ENCODE assay signal across 16 cellular contexts in genomic region chr16:3096362-3096761, GRCh38. TPM values are rescaled to one million over a fixed set of nuclear protein-coding genes. Genes with fewer than 3 reads are reported as not detected.
DNase-seq lines count a peak whose midpoint lies in the region; ATAC-seq and TF ChIP-seq lines count a peak whose summit lies in the region.
"Had no signal": no experiment of that assay in that cellular context is flagged by ENCODE, and none has a peak within 500 bp of the region (broad histone marks: within the 10 kb centered on the region; RNA-seq: fewer than 3 reads in every experiment).

No MANE protein-coding gene starts in this region.

- no peak for DNase-seq in CD4-positive, alpha-beta T cell
- no peak for DNase-seq in stimulated activated naive CD8-positive, alpha-beta T cell treated with anti-CD3 and anti-CD28 coated beads, Interleukin-15, amount 100 ng/mL, for 72 hours
- DNase-seq in DMS79 treated with DMSO at 0.1 percent for 48 hours (lab: John Stamatoyannopoulos, UW) = no peak
- DNase-seq: BE2C, IMR-90, NCI-H1105 treated with DMSO at 0.1 percent for 48 hours, NCI-H2171, NCI-H774, nephron progenitor cell, SHP77 had no signal

- no peak overlapping the region for H3K4me3 Mint-ChIP-seq in CD4-positive, alpha-beta T cell
- H3K4me3 Mint-ChIP-seq in stimulated activated naive CD8-positive, alpha-beta T cell treated with anti-CD3 and anti-CD28 coated beads, Interleukin-15, amount 100 ng/mL, for 72 hours = no peak overlapping the region
- H3K4me3 Mint-ChIP-seq: activated T-cell treated with anti-CD3 and anti-CD28 coated beads, Interleukin-2, amount 50 U/mL, for 4 hours; nephron progenitor cell had no signal

- H3K9ac ChIP-seq in HUES48 (ENCODE audit: low read depth, low read length) (no peak overlapping the region), iPS-18a (ENCODE audit: low read length) (peak overlapping the region; percentile 98)

- H3K36me3 Mint-ChIP-seq in CD4-positive, alpha-beta T cell (ENCODE audit: low read depth) = no peaks in the 10 kb centered on the region

- H3K27me3 Mint-ChIP-seq in CD4-positive, alpha-beta T cell = no peaks in the 10 kb centered on the region
- H3K27me3 Mint-ChIP-seq in stimulated activated naive CD8-positive, alpha-beta T cell treated with anti-CD3 and anti-CD28 coated beads, Interleukin-15, amount 100 ng/mL, for 72 hours = peaks cover 8% of the 10 kb centered on the region

- peak overlapping the region; percentile 48 for H3K27ac ChIP-seq in CD4-positive, alpha-beta T cell (ENCODE audit: low read depth, low read length)
- H3K27ac ChIP-seq in HUES48 (ENCODE audit: low read depth, low read length) (peak overlapping the region; percentile 41), iPS-18a (ENCODE audit: low read length) (no peak overlapping the region)

- intact Hi-C loops in CD4-positive, alpha-beta T cell (cut with DNase I, micrococcal nuclease) = loop anchor here in 1 of 2 experiments (1.0 kb wide), 1 partner anchor 33 kb away; no protein-coding TSS in a partner anchor

- no peak overlapping the region for H3K27ac Mint-ChIP-seq in CD4-positive, alpha-beta T cell
- H3K27ac Mint-ChIP-seq in stimulated activated naive CD8-positive, alpha-beta T cell treated with anti-CD3 and anti-CD28 coated beads, Interleukin-15, amount 100 ng/mL, for 72 hours = no peak overlapping the region
- H3K27ac Mint-ChIP-seq: nephron progenitor cell had no signal

- H3K4me3 ChIP-seq in HUES48 (ENCODE audit: low read depth, low read length) = no peak overlapping the region
- no peak overlapping the region for H3K4me3 ChIP-seq in iPS-18a (ENCODE audit: low read length)
- H3K4me3 ChIP-seq: lung had no signal

- no peaks in the 10 kb centered on the region for H3K9me3 ChIP-seq in CD4-positive, alpha-beta T cell (ENCODE audit: control insufficient read depth, low read length)
- H3K9me3 ChIP-seq in HUES48 (ENCODE audit: control insufficient read depth, insufficient read depth, low read length) = no peaks in the 10 kb centered on the region
- no peaks in the 10 kb centered on the region for H3K9me3 ChIP-seq in iPS-18a (ENCODE audit: control insufficient read depth, low read depth, low read length)
- H3K9me3 ChIP-seq: BE2C had no signal

- H3K4me1 Mint-ChIP-seq in CD4-positive, alpha-beta T cell (ENCODE audit: low read depth) = peaks cover 60% of the 10 kb centered on the region
- H3K4me1 Mint-ChIP-seq in stimulated activated naive CD8-positive, alpha-beta T cell treated with anti-CD3 and anti-CD28 coated beads, Interleukin-15, amount 100 ng/mL, for 72 hours = peaks cover 56% of the 10 kb centered on the region

- H3K9me3 Mint-ChIP-seq in CD4-positive, alpha-beta T cell = no peaks in the 10 kb centered on the region
- no peaks in the 10 kb centered on the region for H3K9me3 Mint-ChIP-seq in stimulated activated naive CD8-positive, alpha-beta T cell treated with anti-CD3 and anti-CD28 coated beads, Interleukin-15, amount 100 ng/mL, for 72 hours
- H3K9me3 Mint-ChIP-seq: activated T-cell treated with anti-CD3 and anti-CD28 coated beads, Interleukin-2, amount 50 U/mL, for 4 hours; nephron progenitor cell had no signal

- peaks cover 29% of the 10 kb centered on the region for H3K4me1 ChIP-seq in HUES48 (ENCODE audit: control insufficient read depth, insufficient read depth, low read length)
- peaks cover 21% of the 10 kb centered on the region for H3K4me1 ChIP-seq in iPS-18a (ENCODE audit: control insufficient read depth, low read depth, low read length)

- no peak for TF ChIP-seq CTCF in CD4-positive, alpha-beta T cell (IDR thresholded peaks at IDR 0.05)

- no peaks in the 10 kb centered on the region for H3K27me3 ChIP-seq in CD4-positive, alpha-beta T cell (ENCODE audit: control insufficient read depth, insufficient read depth, low read length)
- H3K27me3 ChIP-seq in HUES48 (ENCODE audit: control insufficient read depth, insufficient read depth, low read length) (no peaks in the 10 kb centered on the region), iPS-18a (ENCODE audit: control insufficient read depth, insufficient read depth, low read length) (no peaks in the 10 kb centered on the region)

- CTCF ChIA-PET in CD4-positive, alpha-beta T cell (lab: Charles Lee) = interaction anchor here (0.8 to 2.4 kb wide), 9 partner anchors 10 to 65 kb away, joined by 3 to 20 read pairs (median 4); partner anchors contain the start of gene ZNF213

- H3K36me3 ChIP-seq in HUES48 (ENCODE audit: control insufficient read depth, insufficient read depth, low read length) = peaks cover 42% of the 10 kb centered on the region
- peaks cover 27% of the 10 kb centered on the region for H3K36me3 ChIP-seq in iPS-18a (ENCODE audit: control insufficient read depth, low read depth, low read length)
- H3K36me3 ChIP-seq: BE2C had no signal

- POLR2A ChIA-PET in CD4-positive, alpha-beta T cell (lab: Charles Lee) = interaction anchor here (1.2 to 9.3 kb wide), 5 partner anchors 21 to 48 kb away, joined by 4 to 91 read pairs (median 17); partner anchors contain the start of gene IL32

- ATAC-seq in CD4-positive, alpha-beta T cell (ENCODE audit: poor library complexity) = no peak
- no peak for ATAC-seq in stimulated activated naive CD8-positive, alpha-beta T cell treated with anti-CD3 and anti-CD28 coated beads, Interleukin-15, amount 100 ng/mL, for 72 hours
- no peak for ATAC-seq in GM21528 (IDR thresholded peaks at IDR 0.05; ENCODE audit: low FRiP score, unreplicated experiment)

RNA-seq across cellular contexts. Expression of gene ZSCAN10, which starts 2.7 kb away (rescaled TPM):
- total RNA-seq in CD4-positive, alpha-beta T cell = under 1 TPM; 0.36 to 0.56 TPM
- total RNA-seq: cardiac septum, IMR-90 had no signal

RNA-seq across cellular contexts. Expression of gene ZNF205, which starts 16.0 kb away (rescaled TPM):
- not detected for total RNA-seq in CD4-positive, alpha-beta T cell

RNA-seq across cellular contexts. Expression of gene IL32, which starts 30.9 kb away (rescaled TPM):
- total RNA-seq in CD4-positive, alpha-beta T cell = 100 to 1,000 TPM; 378 to 383 TPM

RNA-seq across cellular contexts. Expression of gene ZNF213, which starts 38.5 kb away (rescaled TPM):
- total RNA-seq in CD4-positive, alpha-beta T cell = 1 to 10 TPM; 1.6 to 2.2 TPM

RNA-seq across cellular contexts. Expression of gene MMP25, which starts 50.0 kb away (rescaled TPM):
- under 1 TPM; 0.42 to 0.80 TPM for total RNA-seq in CD4-positive, alpha-beta T cell
- total RNA-seq: IMR-90 had no signal
